2 cellular contexts compared by ENCODE assay signal in the genomic region with DNA sequence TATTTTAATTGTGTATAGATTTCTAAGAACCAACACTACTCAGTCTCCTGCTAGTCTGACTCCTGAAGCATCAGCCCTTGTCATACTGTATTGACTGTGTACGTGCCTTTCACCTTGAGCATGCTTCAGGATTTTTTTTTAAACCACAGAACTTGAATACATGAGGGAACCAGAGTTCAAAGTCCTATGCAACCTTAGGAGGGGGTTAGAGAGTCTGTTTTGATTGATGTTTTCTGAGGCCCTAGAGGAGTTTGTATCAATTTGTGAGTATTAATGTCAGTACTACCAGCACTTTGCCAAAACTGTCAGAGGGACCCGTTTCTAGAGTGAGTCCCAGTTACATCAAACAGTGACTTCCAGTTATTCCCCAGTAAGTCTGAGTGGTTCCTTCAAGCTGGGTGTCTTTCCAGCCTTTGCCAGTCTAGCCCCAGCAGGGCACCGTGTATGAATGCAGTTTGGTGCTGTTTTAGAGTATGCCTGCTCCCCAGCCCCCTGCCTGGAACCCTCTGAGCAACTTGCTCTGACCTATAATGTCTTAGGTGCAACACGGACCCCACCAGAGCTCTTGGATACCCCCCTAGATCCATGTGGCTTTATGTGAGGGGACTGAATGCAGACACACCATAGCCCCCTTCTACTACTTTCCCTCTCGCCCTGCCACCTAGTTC.
TF ChIP-seq lines count a peak whose summit lies in the region.

No MANE protein-coding gene starts in this region.

TF ChIP-seq in K562, 482 proteins besides CTCF, POLR2A, EP300 and RAD21 (continued from another document):
- TF ChIP-seq CEBPZ (IDR thresholded peaks at IDR 0.05; ENCODE audit: borderline replicate concordance, low read depth, low read length): no peak
- TF ChIP-seq, protein P1, sequence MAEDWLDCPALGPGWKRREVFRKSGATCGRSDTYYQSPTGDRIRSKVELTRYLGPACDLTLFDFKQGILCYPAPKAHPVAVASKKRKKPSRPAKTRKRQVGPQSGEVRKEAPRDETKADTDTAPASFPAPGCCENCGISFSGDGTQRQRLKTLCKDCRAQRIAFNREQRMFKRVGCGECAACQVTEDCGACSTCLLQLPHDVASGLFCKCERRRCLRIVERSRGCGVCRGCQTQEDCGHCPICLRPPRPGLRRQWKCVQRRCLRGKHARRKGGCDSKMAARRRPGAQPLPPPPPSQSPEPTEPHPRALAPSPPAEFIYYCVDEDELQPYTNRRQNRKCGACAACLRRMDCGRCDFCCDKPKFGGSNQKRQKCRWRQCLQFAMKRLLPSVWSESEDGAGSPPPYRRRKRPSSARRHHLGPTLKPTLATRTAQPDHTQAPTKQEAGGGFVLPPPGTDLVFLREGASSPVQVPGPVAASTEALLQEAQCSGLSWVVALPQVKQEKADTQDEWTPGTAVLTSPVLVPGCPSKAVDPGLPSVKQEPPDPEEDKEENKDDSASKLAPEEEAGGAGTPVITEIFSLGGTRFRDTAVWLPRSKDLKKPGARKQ (CRISPR knock-in tag; IDR thresholded peaks at IDR 0.05): no peak
- no peak for TF ChIP-seq HEY1 (CRISPR knock-in tag; IDR thresholded peaks at IDR 0.05; ENCODE audit: borderline replicate concordance)
- TF ChIP-seq TSC22D4 (tag; IDR thresholded peaks at IDR 0.05): no peak
- TF ChIP-seq RFX5 (IDR thresholded peaks at IDR 0.05; ENCODE audit: low read depth, low read length): no peak
- TF ChIP-seq ZNF253 (CRISPR knock-in tag; conservative IDR thresholded peaks at IDR 0.05): no peak
- TF ChIP-seq, protein P2, sequence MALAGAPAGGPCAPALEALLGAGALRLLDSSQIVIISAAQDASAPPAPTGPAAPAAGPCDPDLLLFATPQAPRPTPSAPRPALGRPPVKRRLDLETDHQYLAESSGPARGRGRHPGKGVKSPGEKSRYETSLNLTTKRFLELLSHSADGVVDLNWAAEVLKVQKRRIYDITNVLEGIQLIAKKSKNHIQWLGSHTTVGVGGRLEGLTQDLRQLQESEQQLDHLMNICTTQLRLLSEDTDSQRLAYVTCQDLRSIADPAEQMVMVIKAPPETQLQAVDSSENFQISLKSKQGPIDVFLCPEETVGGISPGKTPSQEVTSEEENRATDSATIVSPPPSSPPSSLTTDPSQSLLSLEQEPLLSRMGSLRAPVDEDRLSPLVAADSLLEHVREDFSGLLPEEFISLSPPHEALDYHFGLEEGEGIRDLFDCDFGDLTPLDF (CRISPR knock-in tag; IDR thresholded peaks at IDR 0.05): no peak

TF ChIP-seq in HepG2, 621 proteins besides CTCF, POLR2A, EP300 and RAD21 (continued from another document and continues in another):
- TF ChIP-seq, protein P3, sequence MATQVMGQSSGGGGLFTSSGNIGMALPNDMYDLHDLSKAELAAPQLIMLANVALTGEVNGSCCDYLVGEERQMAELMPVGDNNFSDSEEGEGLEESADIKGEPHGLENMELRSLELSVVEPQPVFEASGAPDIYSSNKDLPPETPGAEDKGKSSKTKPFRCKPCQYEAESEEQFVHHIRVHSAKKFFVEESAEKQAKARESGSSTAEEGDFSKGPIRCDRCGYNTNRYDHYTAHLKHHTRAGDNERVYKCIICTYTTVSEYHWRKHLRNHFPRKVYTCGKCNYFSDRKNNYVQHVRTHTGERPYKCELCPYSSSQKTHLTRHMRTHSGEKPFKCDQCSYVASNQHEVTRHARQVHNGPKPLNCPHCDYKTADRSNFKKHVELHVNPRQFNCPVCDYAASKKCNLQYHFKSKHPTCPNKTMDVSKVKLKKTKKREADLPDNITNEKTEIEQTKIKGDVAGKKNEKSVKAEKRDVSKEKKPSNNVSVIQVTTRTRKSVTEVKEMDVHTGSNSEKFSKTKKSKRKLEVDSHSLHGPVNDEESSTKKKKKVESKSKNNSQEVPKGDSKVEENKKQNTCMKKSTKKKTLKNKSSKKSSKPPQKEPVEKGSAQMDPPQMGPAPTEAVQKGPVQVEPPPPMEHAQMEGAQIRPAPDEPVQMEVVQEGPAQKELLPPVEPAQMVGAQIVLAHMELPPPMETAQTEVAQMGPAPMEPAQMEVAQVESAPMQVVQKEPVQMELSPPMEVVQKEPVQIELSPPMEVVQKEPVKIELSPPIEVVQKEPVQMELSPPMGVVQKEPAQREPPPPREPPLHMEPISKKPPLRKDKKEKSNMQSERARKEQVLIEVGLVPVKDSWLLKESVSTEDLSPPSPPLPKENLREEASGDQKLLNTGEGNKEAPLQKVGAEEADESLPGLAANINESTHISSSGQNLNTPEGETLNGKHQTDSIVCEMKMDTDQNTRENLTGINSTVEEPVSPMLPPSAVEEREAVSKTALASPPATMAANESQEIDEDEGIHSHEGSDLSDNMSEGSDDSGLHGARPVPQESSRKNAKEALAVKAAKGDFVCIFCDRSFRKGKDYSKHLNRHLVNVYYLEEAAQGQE (IDR thresholded peaks at IDR 0.05; ENCODE audit: borderline replicate concordance in 1 of 2, low read depth in 1 of 2, low read length in 2 of 2): no peak
- TF ChIP-seq, protein P4, sequence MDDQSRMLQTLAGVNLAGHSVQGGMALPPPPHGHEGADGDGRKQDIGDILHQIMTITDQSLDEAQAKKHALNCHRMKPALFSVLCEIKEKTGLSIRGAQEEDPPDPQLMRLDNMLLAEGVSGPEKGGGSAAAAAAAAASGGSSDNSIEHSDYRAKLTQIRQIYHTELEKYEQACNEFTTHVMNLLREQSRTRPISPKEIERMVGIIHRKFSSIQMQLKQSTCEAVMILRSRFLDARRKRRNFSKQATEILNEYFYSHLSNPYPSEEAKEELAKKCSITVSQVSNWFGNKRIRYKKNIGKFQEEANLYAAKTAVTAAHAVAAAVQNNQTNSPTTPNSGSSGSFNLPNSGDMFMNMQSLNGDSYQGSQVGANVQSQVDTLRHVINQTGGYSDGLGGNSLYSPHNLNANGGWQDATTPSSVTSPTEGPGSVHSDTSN (CRISPR knock-in tag; IDR thresholded peaks at IDR 0.05; ENCODE audit: borderline replicate concordance): no peak
- TF ChIP-seq, protein P5, sequence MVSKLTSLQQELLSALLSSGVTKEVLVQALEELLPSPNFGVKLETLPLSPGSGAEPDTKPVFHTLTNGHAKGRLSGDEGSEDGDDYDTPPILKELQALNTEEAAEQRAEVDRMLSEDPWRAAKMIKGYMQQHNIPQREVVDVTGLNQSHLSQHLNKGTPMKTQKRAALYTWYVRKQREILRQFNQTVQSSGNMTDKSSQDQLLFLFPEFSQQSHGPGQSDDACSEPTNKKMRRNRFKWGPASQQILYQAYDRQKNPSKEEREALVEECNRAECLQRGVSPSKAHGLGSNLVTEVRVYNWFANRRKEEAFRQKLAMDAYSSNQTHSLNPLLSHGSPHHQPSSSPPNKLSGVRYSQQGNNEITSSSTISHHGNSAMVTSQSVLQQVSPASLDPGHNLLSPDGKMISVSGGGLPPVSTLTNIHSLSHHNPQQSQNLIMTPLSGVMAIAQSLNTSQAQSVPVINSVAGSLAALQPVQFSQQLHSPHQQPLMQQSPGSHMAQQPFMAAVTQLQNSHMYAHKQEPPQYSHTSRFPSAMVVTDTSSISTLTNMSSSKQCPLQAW (CRISPR knock-in tag; IDR thresholded peaks at IDR 0.05): peak; percentile 64; the same call in 1 of the 2 replicates
- TF ChIP-seq PCBP1 (IDR thresholded peaks at IDR 0.05; ENCODE audit: borderline replicate concordance, low read depth, low read length) (no peak), ZNF383 (CRISPR knock-in tag; IDR thresholded peaks at IDR 0.05; ENCODE audit: borderline replicate concordance) (no peak), XRCC5 (optimal IDR thresholded peaks at IDR 0.05; ENCODE audit: low read length) (peak; percentile 7), GATA4 (IDR thresholded peaks at IDR 0.05; ENCODE audit: borderline replicate concordance, low read depth) (peak; percentile 22; the same call in 1 of the 2 replicates), ZBTB21 (CRISPR knock-in tag; IDR thresholded peaks at IDR 0.05) (no peak; the same call in 1 of the 2 replicates), ZNF484 (CRISPR knock-in tag; IDR thresholded peaks at IDR 0.05; ENCODE audit: borderline replicate concordance, low read depth) (no peak), CC2D1A (CRISPR knock-in tag; IDR thresholded peaks at IDR 0.05) (0 out of 2 replicates have a peak, but pooled peaks have one; percentile 82), BORCS8-MEF2B (CRISPR knock-in tag; IDR thresholded peaks at IDR 0.05) (peak; percentile 59; the same call in 1 of the 2 replicates), TARDBP (CRISPR knock-in tag; IDR thresholded peaks at IDR 0.05) (0 out of 2 replicates have a peak, but pooled peaks have one; percentile 29), ZNF597 (CRISPR knock-in tag; IDR thresholded peaks at IDR 0.05) (no peak), ELF3 (CRISPR knock-in tag; IDR thresholded peaks at IDR 0.05) (peak; percentile 74), ZC3H4 (CRISPR knock-in tag; IDR thresholded peaks at IDR 0.05; ENCODE audit: borderline replicate concordance) (no peak), GABPB1 (CRISPR knock-in tag; IDR thresholded peaks at IDR 0.05) (no peak), RXRB (CRISPR knock-in tag; IDR thresholded peaks at IDR 0.05; ENCODE audit: borderline replicate concordance) (peak; percentile 93), SMARCC2 (IDR thresholded peaks at IDR 0.05) (no peak), DRAP1 (CRISPR knock-in tag; IDR thresholded peaks at IDR 0.05) (peak; percentile 69), ZFP1 (CRISPR knock-in tag; IDR thresholded peaks at IDR 0.05) (no peak), ZNF160 (CRISPR knock-in tag; IDR thresholded peaks at IDR 0.05) (no peak), SP140L (CRISPR knock-in tag; IDR thresholded peaks at IDR 0.05; ENCODE audit: borderline replicate concordance) (no peak), KAT7 (CRISPR knock-in tag; IDR thresholded peaks at IDR 0.05; ENCODE audit: borderline replicate concordance) (0 out of 2 replicates have a peak, but pooled peaks have one; percentile 52), HMGA1 (CRISPR knock-in tag; conservative IDR thresholded peaks at IDR 0.05) (no peak), SNAI1 (CRISPR knock-in tag; IDR thresholded peaks at IDR 0.05; ENCODE audit: borderline replicate concordance) (no peak)
- TF ChIP-seq, protein P6, sequence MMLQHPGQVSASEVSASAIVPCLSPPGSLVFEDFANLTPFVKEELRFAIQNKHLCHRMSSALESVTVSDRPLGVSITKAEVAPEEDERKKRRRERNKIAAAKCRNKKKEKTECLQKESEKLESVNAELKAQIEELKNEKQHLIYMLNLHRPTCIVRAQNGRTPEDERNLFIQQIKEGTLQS (CRISPR knock-in tag; IDR thresholded peaks at IDR 0.05): no peak
- TF ChIP-seq, protein P7, sequence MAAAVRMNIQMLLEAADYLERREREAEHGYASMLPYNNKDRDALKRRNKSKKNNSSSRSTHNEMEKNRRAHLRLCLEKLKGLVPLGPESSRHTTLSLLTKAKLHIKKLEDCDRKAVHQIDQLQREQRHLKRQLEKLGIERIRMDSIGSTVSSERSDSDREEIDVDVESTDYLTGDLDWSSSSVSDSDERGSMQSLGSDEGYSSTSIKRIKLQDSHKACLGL (CRISPR knock-in tag; IDR thresholded peaks at IDR 0.05): no peak
- TF ChIP-seq, protein P8, sequence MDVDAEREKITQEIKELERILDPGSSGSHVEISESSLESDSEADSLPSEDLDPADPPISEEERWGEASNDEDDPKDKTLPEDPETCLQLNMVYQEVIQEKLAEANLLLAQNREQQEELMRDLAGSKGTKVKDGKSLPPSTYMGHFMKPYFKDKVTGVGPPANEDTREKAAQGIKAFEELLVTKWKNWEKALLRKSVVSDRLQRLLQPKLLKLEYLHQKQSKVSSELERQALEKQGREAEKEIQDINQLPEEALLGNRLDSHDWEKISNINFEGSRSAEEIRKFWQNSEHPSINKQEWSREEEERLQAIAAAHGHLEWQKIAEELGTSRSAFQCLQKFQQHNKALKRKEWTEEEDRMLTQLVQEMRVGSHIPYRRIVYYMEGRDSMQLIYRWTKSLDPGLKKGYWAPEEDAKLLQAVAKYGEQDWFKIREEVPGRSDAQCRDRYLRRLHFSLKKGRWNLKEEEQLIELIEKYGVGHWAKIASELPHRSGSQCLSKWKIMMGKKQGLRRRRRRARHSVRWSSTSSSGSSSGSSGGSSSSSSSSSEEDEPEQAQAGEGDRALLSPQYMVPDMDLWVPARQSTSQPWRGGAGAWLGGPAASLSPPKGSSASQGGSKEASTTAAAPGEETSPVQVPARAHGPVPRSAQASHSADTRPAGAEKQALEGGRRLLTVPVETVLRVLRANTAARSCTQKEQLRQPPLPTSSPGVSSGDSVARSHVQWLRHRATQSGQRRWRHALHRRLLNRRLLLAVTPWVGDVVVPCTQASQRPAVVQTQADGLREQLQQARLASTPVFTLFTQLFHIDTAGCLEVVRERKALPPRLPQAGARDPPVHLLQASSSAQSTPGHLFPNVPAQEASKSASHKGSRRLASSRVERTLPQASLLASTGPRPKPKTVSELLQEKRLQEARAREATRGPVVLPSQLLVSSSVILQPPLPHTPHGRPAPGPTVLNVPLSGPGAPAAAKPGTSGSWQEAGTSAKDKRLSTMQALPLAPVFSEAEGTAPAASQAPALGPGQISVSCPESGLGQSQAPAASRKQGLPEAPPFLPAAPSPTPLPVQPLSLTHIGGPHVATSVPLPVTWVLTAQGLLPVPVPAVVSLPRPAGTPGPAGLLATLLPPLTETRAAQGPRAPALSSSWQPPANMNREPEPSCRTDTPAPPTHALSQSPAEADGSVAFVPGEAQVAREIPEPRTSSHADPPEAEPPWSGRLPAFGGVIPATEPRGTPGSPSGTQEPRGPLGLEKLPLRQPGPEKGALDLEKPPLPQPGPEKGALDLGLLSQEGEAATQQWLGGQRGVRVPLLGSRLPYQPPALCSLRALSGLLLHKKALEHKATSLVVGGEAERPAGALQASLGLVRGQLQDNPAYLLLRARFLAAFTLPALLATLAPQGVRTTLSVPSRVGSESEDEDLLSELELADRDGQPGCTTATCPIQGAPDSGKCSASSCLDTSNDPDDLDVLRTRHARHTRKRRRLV (CRISPR knock-in tag; IDR thresholded peaks at IDR 0.05): no peak
- TF ChIP-seq, protein P9, sequence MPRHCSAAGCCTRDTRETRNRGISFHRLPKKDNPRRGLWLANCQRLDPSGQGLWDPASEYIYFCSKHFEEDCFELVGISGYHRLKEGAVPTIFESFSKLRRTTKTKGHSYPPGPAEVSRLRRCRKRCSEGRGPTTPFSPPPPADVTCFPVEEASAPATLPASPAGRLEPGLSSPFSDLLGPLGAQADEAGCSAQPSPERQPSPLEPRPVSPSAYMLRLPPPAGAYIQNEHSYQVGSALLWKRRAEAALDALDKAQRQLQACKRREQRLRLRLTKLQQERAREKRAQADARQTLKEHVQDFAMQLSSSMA (CRISPR knock-in tag; IDR thresholded peaks at IDR 0.05): no peak
- TF ChIP-seq, protein P10, sequence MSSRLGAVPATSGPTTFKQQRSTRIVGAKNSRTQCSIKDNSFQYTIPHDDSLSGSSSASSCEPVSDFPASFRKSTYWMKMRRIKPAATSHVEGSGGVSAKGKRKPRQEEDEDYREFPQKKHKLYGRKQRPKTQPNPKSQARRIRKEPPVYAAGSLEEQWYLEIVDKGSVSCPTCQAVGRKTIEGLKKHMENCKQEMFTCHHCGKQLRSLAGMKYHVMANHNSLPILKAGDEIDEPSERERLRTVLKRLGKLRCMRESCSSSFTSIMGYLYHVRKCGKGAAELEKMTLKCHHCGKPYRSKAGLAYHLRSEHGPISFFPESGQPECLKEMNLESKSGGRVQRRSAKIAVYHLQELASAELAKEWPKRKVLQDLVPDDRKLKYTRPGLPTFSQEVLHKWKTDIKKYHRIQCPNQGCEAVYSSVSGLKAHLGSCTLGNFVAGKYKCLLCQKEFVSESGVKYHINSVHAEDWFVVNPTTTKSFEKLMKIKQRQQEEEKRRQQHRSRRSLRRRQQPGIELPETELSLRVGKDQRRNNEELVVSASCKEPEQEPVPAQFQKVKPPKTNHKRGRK (CRISPR knock-in tag; IDR thresholded peaks at IDR 0.05): no peak
